Comparison of ENCODE assay signal across 14 cellular contexts in the genomic region with DNA sequence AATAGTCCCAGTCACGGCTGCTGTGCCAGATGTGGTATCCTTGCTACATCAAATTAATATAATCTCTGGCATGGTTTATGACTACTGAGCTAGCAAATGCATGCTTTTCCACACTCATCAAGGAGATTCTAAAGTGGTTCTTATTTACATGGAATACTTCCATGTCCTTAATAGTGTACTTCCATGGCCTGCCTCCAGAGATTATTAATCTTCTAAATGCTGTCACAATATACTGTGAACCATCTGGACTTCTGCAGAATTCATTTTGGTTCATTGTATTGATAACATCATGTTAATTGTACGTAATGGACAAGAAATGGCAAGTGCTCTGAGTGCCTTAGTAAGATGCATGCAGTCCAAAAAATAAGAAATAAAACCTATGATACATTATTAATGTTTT.
A peak's percentile ranks its signal among the peaks of the same experiment; 100 is the strongest.
DNase-seq lines count a peak whose midpoint lies in the region; ATAC-seq and TF ChIP-seq lines count a peak whose summit lies in the region.
"Had no signal": no experiment of that assay in that cellular context is flagged by ENCODE, and none has a peak within 500 bp of the region (broad histone marks: within the 10 kb centered on the region; RNA-seq: fewer than 3 reads in every experiment).

No MANE protein-coding gene starts in this region.

- H4K20me1 ChIP-seq in mammary epithelial cell (ENCODE audit: insufficient read depth, low read length), result no peaks in the 10 kb centered on the region
- H4K20me1 ChIP-seq: BLaER1 treated with 17β-estradiol and CSF1 and Interleukin-3, amounts not matched to agents 10 nM and 100 nM had no signal

- no TSS peak for BruUV-seq in mammary epithelial cell (replicated peaks; lab: Mats Ljungman, UMichigan)

- no peaks in the 10 kb centered on the region for H3K79me2 ChIP-seq in mammary epithelial cell (ENCODE audit: insufficient read depth, low read length)

- intact Hi-C loops in mammary epithelial cell (cut with micrococcal nuclease), result no loop called here

- H3K27me3 ChIP-seq in mammary epithelial cell (ENCODE audit: insufficient read depth, low read length), result no peaks in the 10 kb centered on the region
- H3K27me3 ChIP-seq: BLaER1 treated with 17β-estradiol and CSF1 and Interleukin-3, amounts not matched to agents 10 nM and 100 nM had no signal

- CTCF ChIA-PET in mammary epithelial cell (lab: Charles Lee; ENCODE audit: low non-redundant PET), result no interaction called here

- no peak overlapping the region for H3K4me2 ChIP-seq in mammary epithelial cell (ENCODE audit: insufficient read depth, low read depth, low read length)
- H3K4me2 ChIP-seq: BLaER1 treated with 17β-estradiol and CSF1 and Interleukin-3, amounts not matched to agents 10 nM and 100 nM had no signal

- no peak overlapping the region for H3K27ac ChIP-seq in mammary epithelial cell (ENCODE audit: insufficient read depth, low read depth, low read length)
- H3K27ac ChIP-seq: BLaER1 treated with 17β-estradiol and CSF1 and Interleukin-3, amounts not matched to agents 10 nM and 100 nM; GM23248 had no signal

- no peaks in the 10 kb centered on the region for H3K9me3 ChIP-seq in mammary epithelial cell (replicated peaks; ENCODE audit: insufficient read depth, low read length)
- H3K9me3 ChIP-seq: BLaER1 treated with 17β-estradiol and CSF1 and Interleukin-3, amounts not matched to agents 10 nM and 100 nM had no signal

- TF ChIP-seq CTCF in LNCaP clone FGC (IDR thresholded peaks at IDR 0.05; ENCODE audit: control insufficient read depth, extremely low read depth, insufficient read depth) (no peak), mammary epithelial cell (conservative IDR thresholded peaks at IDR 0.05 in 1 of 2, IDR thresholded peaks at IDR 0.05 in 1 of 2; ENCODE audit: extremely low read depth in 1 of 2, insufficient read depth in 1 of 2, low read depth in 1 of 2, low read length in 2 of 2) (no peak)

- no peak overlapping the region for H2AFZ ChIP-seq in mammary epithelial cell (ENCODE audit: low read depth, low read length)
- H2AFZ ChIP-seq: GM23248 had no signal

- H3K36me3 ChIP-seq in mammary epithelial cell (ENCODE audit: insufficient read depth, low read length), result no peaks in the 10 kb centered on the region
- H3K36me3 ChIP-seq: BLaER1 treated with 17β-estradiol and CSF1 and Interleukin-3, amounts not matched to agents 10 nM and 100 nM; HAP-1 had no signal

- no peak overlapping the region for H3K4me3 ChIP-seq in LNCaP clone FGC (ENCODE audit: low read depth, low read length)
- H3K4me3 ChIP-seq in mammary epithelial cell (replicated peaks in 1 of 3; ENCODE audit: insufficient read depth in 1 of 3, low read depth in 2 of 3, low read length in 3 of 3), result no peak overlapping the region
- H3K4me3 ChIP-seq: BLaER1 treated with 17β-estradiol and CSF1 and Interleukin-3, amounts not matched to agents 10 nM and 100 nM; GM23248; HAP-1 had no signal

- ATAC-seq in SK-N-SH treated with all-trans-retinoic acid at 6 μM for 48 hours, result peak; percentile 68
- ATAC-seq in GM18517 (IDR thresholded peaks at IDR 0.05; ENCODE audit: unreplicated experiment), result no peak
- ATAC-seq: CD8-positive, alpha-beta T cell had no signal

- peak; percentile 8 for DNase-seq in NCI-H1694 (lab: John Stamatoyannopoulos, UW)
- no peak for DNase-seq in NCI-H1694 treated with DMSO at 0.1 percent for 48 hours (lab: John Stamatoyannopoulos, UW)
- DNase-seq in LNCaP clone FGC (ENCODE audit: low read depth), result peak; percentile 43
- peak; percentile 62 for DNase-seq in NCI-H524 treated with DMSO at 0.1 percent for 48 hours (lab: John Stamatoyannopoulos, UW)
- no peak for DNase-seq in HuH-7.5 (ENCODE audit: low spot score)
- no peak for DNase-seq in mammary epithelial cell
- DNase-seq: 8988T; Calu3; CD8-positive, alpha-beta T cell; GM23248 had no signal

- H3K4me1 ChIP-seq in mammary epithelial cell (ENCODE audit: insufficient read depth, low read length), result peaks cover 9% of the 10 kb centered on the region
- H3K4me1 ChIP-seq: BLaER1 treated with 17β-estradiol and CSF1 and Interleukin-3, amounts not matched to agents 10 nM and 100 nM had no signal

- in situ Hi-C loops in mammary epithelial cell (cut with MboI; ENCODE audit: low sequenced_read_pairs in 2 of 2), result no loop called here

- no peak overlapping the region for H3K9ac ChIP-seq in mammary epithelial cell (ENCODE audit: insufficient read depth, low read length)
- H3K9ac ChIP-seq: BLaER1 treated with 17β-estradiol and CSF1 and Interleukin-3, amounts not matched to agents 10 nM and 100 nM; GM23248 had no signal

- WGBS in mammary epithelial cell (ENCODE audit: low coverage, missing lambda C conversion rate), result 90% methylated on average over 2 of the region's 2 CpGs

- dilution Hi-C loops in mammary epithelial cell (cut with HindIII; ENCODE audit: low sequenced_read_pairs), result no loop called here

TF ChIP-seq in SK-N-SH treated with all-trans-retinoic acid at 6 μM for 48 hours, 23 proteins besides CTCF, POLR2A, EP300 and RAD21:
- TF ChIP-seq GLIS3 (CRISPR knock-in tag; IDR thresholded peaks at IDR 0.05) (no peak), TCF4 (CRISPR knock-in tag; IDR thresholded peaks at IDR 0.05; ENCODE audit: borderline replicate concordance) (peak; percentile 65; the same call in 1 of the 2 replicates), ISL1 (CRISPR knock-in tag; IDR thresholded peaks at IDR 0.05) (peak; percentile 88), SNAI2 (CRISPR knock-in tag; IDR thresholded peaks at IDR 0.05) (peak; percentile 60; the same call in 1 of the 2 replicates)
- TF ChIP-seq, protein P1, sequence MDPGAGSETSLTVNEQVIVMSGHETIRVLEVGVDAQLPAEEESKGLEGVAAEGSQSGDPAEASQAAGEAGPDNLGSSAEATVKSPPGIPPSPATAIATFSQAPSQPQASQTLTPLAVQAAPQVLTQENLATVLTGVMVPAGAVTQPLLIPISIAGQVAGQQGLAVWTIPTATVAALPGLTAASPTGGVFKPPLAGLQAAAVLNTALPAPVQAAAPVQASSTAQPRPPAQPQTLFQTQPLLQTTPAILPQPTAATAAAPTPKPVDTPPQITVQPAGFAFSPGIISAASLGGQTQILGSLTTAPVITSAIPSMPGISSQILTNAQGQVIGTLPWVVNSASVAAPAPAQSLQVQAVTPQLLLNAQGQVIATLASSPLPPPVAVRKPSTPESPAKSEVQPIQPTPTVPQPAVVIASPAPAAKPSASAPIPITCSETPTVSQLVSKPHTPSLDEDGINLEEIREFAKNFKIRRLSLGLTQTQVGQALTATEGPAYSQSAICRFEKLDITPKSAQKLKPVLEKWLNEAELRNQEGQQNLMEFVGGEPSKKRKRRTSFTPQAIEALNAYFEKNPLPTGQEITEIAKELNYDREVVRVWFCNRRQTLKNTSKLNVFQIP (CRISPR knock-in tag; IDR thresholded peaks at IDR 0.05; ENCODE audit: borderline replicate concordance, low read depth), result no peak

Comparison
In these comparisons a context has a peak if more than half of its experiments do, and no peak if none do; other contexts are left out.
1. DNase-seq: peak in NCI-H1694 (single experiment), LNCaP clone FGC (single experiment) and NCI-H524 treated with DMSO at 0.1 percent for 48 hours (single experiment); none in NCI-H1694 treated with DMSO at 0.1 percent for 48 hours (single experiment), HuH-7.5 (single experiment) and mammary epithelial cell (single experiment).